In genomic region chr22:19060356-19061009, GRCh38 we compare ENCODE assay signal across 14 cellular contexts.
A peak's percentile ranks its signal among the peaks of the same experiment; 100 is the strongest.
DNase-seq lines count a peak whose midpoint lies in the region; ATAC-seq and TF ChIP-seq lines count a peak whose summit lies in the region.
"Had no signal": no experiment of that assay in that cellular context is flagged by ENCODE, and none has a peak within 500 bp of the region (broad histone marks: within the 10 kb centered on the region; RNA-seq: fewer than 3 reads in every experiment).

No MANE protein-coding gene starts in this region.

- POLR2A ChIA-PET in AG04450 (lab: Yijun Ruan, JAX), result no interaction called here

- DNase-seq in AG04450 (ENCODE audit: low read depth, low spot score) (peak; percentile 20), H7 (peak; percentile 19), astrocyte of the hippocampus (ENCODE audit: low read depth, low spot score) (peak; percentile 50), iris pigment epithelial cell (ENCODE audit: low read depth) (peak; percentile 81), NCI-H82 treated with DMSO at 0.1 percent for 48 hours (lab: John Stamatoyannopoulos, UW; ENCODE audit: unreplicated experiment) (no peak), NCI-H2171 treated with DMSO at 0.1 percent for 48 hours (lab: John Stamatoyannopoulos, UW) (no peak), gastrocnemius medialis (no peak)
- no peak for DNase-seq in activated CD4-positive, CD25-positive, alpha-beta regulatory T cell treated with anti-CD3 and anti-CD28 coated beads, Interleukin-2, amount 50 U/mL, for 72 hours
- DNase-seq: activated CD4-positive, alpha-beta T cell treated with anti-CD3 and anti-CD28 coated beads for 4 hours; colonic mucosa; NCI-H2227 treated with DMSO at 0.1 percent for 48 hours; stimulated activated CD4-positive, alpha-beta T cell treated with anti-CD3 and anti-CD28 coated beads, Interleukin-2, amount 100 ng/mL, for 48 hours had no signal

- H3K27me3 ChIP-seq in AG04450 (ENCODE audit: control insufficient read depth, insufficient read depth, low read length), result no peaks in the 10 kb centered on the region
- no peaks in the 10 kb centered on the region for H3K27me3 ChIP-seq in H7 (ENCODE audit: control insufficient read depth, insufficient read depth, low read length)
- no peaks in the 10 kb centered on the region for H3K27me3 ChIP-seq in gastrocnemius medialis
- H3K27me3 ChIP-seq: colonic mucosa had no signal

- H3K36me3 ChIP-seq in H7 (replicated peaks; ENCODE audit: control insufficient read depth, insufficient read depth, low read length) (peaks cover 22% of the 10 kb centered on the region), gastrocnemius medialis (peaks cover 3 to 85% of the 10 kb centered on the region in 2 donors)
- H3K36me3 ChIP-seq: colonic mucosa had no signal

- TF ChIP-seq CTCF in AG04450 (IDR thresholded peaks at IDR 0.05; ENCODE audit: low read depth, low read length), result no peak
- no peak for TF ChIP-seq CTCF in gastrocnemius medialis (IDR thresholded peaks at IDR 0.05 in 4 of 5, conservative IDR thresholded peaks at IDR 0.05 in 1 of 5)

- no peak overlapping the region for H3K4me3 ChIP-seq in AG04450 (ENCODE audit: low read depth, low read length)
- H3K4me3 ChIP-seq in H7 (ENCODE audit: insufficient read depth, low read depth, low read length), result no peak overlapping the region
- H3K4me3 ChIP-seq in gastrocnemius medialis, result no peak overlapping the region
- H3K4me3 ChIP-seq: colonic mucosa had no signal

- H3K9me3 ChIP-seq in AG04450 (ENCODE audit: control insufficient read depth, insufficient read depth, low read length) (no peaks in the 10 kb centered on the region; the same call in 1 of the 2 replicates), gastrocnemius medialis (no peaks in the 10 kb centered on the region)
- H3K9me3 ChIP-seq: colonic mucosa had no signal

- intact Hi-C loops in gastrocnemius medialis (cut with DNase I; ENCODE audit: low total_unique reads), result loop anchor here (10.0 kb wide), 1 partner anchor 56 kb away; no protein-coding TSS in a partner anchor

- CTCF ChIA-PET in AG04450 (lab: Charles Lee), result no interaction called here

- H3K27ac ChIP-seq in AG04450 (ENCODE audit: low read depth, low read length) (peak overlapping the region; percentile 47), gastrocnemius medialis (no peak overlapping the region)
- H3K27ac ChIP-seq: colonic mucosa had no signal

- H3K4me1 ChIP-seq in gastrocnemius medialis, result peaks cover 6 to 10% of the 10 kb centered on the region in 2 donors
- H3K4me1 ChIP-seq: colonic mucosa had no signal

- TF ChIP-seq POLR2A in gastrocnemius medialis (IDR thresholded peaks at IDR 0.05), result no peak

- ATAC-seq in gastrocnemius medialis, result no peak
- ATAC-seq: Panc1; stimulated activated memory B cell treated with anti-CD40 and anti-IgM and Interleukin-4, amounts not matched to agents 10 μg/mL and 1 μg/mL and 100 μg/mL, for 72 hours had no signal

- in situ Hi-C loops in gastrocnemius medialis (cut with MboI; ENCODE audit: low sequenced_read_pairs in 4 of 4), result no loop called here

Comparison
In these comparisons a context has a peak if more than half of its experiments do, and no peak if none do; other contexts are left out.
1. DNase-seq: peak in AG04450 (single experiment), H7 (single experiment), astrocyte of the hippocampus (single experiment) and iris pigment epithelial cell (single experiment); none in NCI-H82 treated with DMSO at 0.1 percent for 48 hours (single experiment), NCI-H2171 treated with DMSO at 0.1 percent for 48 hours (single experiment), activated CD4-positive, CD25-positive, alpha-beta regulatory T cell treated with anti-CD3 and anti-CD28 coated beads, Interleukin-2, amount 50 U/mL, for 72 hours (single experiment) and gastrocnemius medialis (0 of 2).